Comparison of ENCODE assay signal across 1 cellular context in genomic region chr20:64041781-64042771, GRCh38.
A peak's percentile ranks its signal among the peaks of the same experiment; 100 is the strongest.
TF ChIP-seq lines count a peak whose summit lies in the region.

No MANE protein-coding gene starts in this region.

TF ChIP-seq in HepG2, 621 proteins besides CTCF, POLR2A, EP300 and RAD21 (continues in another document):
- no peak; the same call in 1 of the 2 replicates for TF ChIP-seq ZNF766 (CRISPR knock-in tag; IDR thresholded peaks at IDR 0.05; ENCODE audit: borderline replicate concordance)
- TF ChIP-seq CEBPZ (IDR thresholded peaks at IDR 0.05; ENCODE audit: low read length) = no peak
- no peak for TF ChIP-seq TSC22D2 (CRISPR knock-in tag; IDR thresholded peaks at IDR 0.05; ENCODE audit: borderline replicate concordance)
- no peak for TF ChIP-seq ZNF557 (CRISPR knock-in tag; IDR thresholded peaks at IDR 0.05)
- no peak for TF ChIP-seq HCFC1 (IDR thresholded peaks at IDR 0.05; ENCODE audit: low read depth, low read length)
- peak; percentile 89; the same call in 1 of the 2 replicates for TF ChIP-seq IRF9 (CRISPR knock-in tag; IDR thresholded peaks at IDR 0.05; ENCODE audit: borderline replicate concordance)
- TF ChIP-seq ZBTB20 (CRISPR knock-in tag; IDR thresholded peaks at IDR 0.05; ENCODE audit: borderline replicate concordance, low read depth) = 0 out of 2 replicates have a peak, but pooled peaks have one; percentile 13
- TF ChIP-seq CEBPB (IDR thresholded peaks at IDR 0.05; ENCODE audit: borderline replicate concordance, low read depth, low read length) = no peak
- TF ChIP-seq ZNF281 (CRISPR knock-in tag; IDR thresholded peaks at IDR 0.05; ENCODE audit: borderline replicate concordance) = peak; percentile 29; the same call in 1 of the 2 replicates
- peak; percentile 68 for TF ChIP-seq ELF3 (CRISPR knock-in tag; IDR thresholded peaks at IDR 0.05)
- TF ChIP-seq GPN1 (CRISPR knock-in tag; IDR thresholded peaks at IDR 0.05; ENCODE audit: borderline replicate concordance) = no peak
- TF ChIP-seq NPAS2 (CRISPR knock-in tag; IDR thresholded peaks at IDR 0.05; ENCODE audit: borderline replicate concordance) = no peak
- peak; percentile 13 for TF ChIP-seq ZNF574 (CRISPR knock-in tag; IDR thresholded peaks at IDR 0.05)
- TF ChIP-seq ZNF878 (CRISPR knock-in tag; IDR thresholded peaks at IDR 0.05) = peak; percentile 58; the same call in 1 of the 2 replicates
- no peak for TF ChIP-seq TARDBP (CRISPR knock-in tag; IDR thresholded peaks at IDR 0.05)
- TF ChIP-seq HNRNPLL (IDR thresholded peaks at IDR 0.05; ENCODE audit: low read depth, low read length, poor library complexity, severe bottlenecking) = peak; percentile 94
- peak; percentile 77 for TF ChIP-seq ZNF883 (CRISPR knock-in tag; IDR thresholded peaks at IDR 0.05; ENCODE audit: not compliant biosample characterization)
- TF ChIP-seq GLI4 (CRISPR knock-in tag; IDR thresholded peaks at IDR 0.05; ENCODE audit: borderline replicate concordance) = peak; percentile 89; the same call in 1 of the 2 replicates
- peak; percentile 24; the same call in 1 of the 2 replicates for TF ChIP-seq ZNF558 (CRISPR knock-in tag; IDR thresholded peaks at IDR 0.05; ENCODE audit: borderline replicate concordance)
- peak; percentile 90 for TF ChIP-seq FOXC1 (CRISPR knock-in tag; IDR thresholded peaks at IDR 0.05; ENCODE audit: borderline replicate concordance)
- TF ChIP-seq JDP2 (CRISPR knock-in tag; IDR thresholded peaks at IDR 0.05; ENCODE audit: borderline replicate concordance) = no peak; the same call in 1 of the 2 replicates
- TF ChIP-seq ZNF563 (CRISPR knock-in tag; IDR thresholded peaks at IDR 0.05) = peak; percentile 95
- 0 out of 2 replicates have a peak, but pooled peaks have one; percentile 42 for TF ChIP-seq ZNF350 (CRISPR knock-in tag; IDR thresholded peaks at IDR 0.05; ENCODE audit: borderline replicate concordance, low read depth)
- no peak for TF ChIP-seq ZNF775 (CRISPR knock-in tag; IDR thresholded peaks at IDR 0.05; ENCODE audit: borderline replicate concordance)
- no peak for TF ChIP-seq ZNF460 (CRISPR knock-in tag; IDR thresholded peaks at IDR 0.05; ENCODE audit: borderline replicate concordance)
- TF ChIP-seq ZNF143 (CRISPR knock-in tag; IDR thresholded peaks at IDR 0.05) = no peak
- TF ChIP-seq EZH2 (conservative IDR thresholded peaks at IDR 0.05; ENCODE audit: low read depth, low read length) = no peak
- no peak for TF ChIP-seq THYN1 (CRISPR knock-in tag; IDR thresholded peaks at IDR 0.05; ENCODE audit: borderline replicate concordance, low read depth)
- TF ChIP-seq SYNCRIP (IDR thresholded peaks at IDR 0.05; ENCODE audit: insufficient read depth, low read depth, low read length) = no peak
- TF ChIP-seq SRSF1 (optimal IDR thresholded peaks at IDR 0.05; ENCODE audit: low read depth, low read length) = peak; percentile 99
- TF ChIP-seq ELK4 (CRISPR knock-in tag; IDR thresholded peaks at IDR 0.05; ENCODE audit: borderline replicate concordance) = no peak
- no peak for TF ChIP-seq ZNF468 (CRISPR knock-in tag; IDR thresholded peaks at IDR 0.05)
- no peak for TF ChIP-seq RCOR2 (CRISPR knock-in tag; IDR thresholded peaks at IDR 0.05)
- TF ChIP-seq ATF7 (IDR thresholded peaks at IDR 0.05) = no peak
- TF ChIP-seq ATF7 (CRISPR knock-in tag; IDR thresholded peaks at IDR 0.05) = 0 out of 2 replicates have a peak, but pooled peaks have one; percentile 49
- TF ChIP-seq ZNF496 (CRISPR knock-in tag; IDR thresholded peaks at IDR 0.05; ENCODE audit: insufficient replicate concordance) = no peak
- TF ChIP-seq RFXAP (CRISPR knock-in tag; IDR thresholded peaks at IDR 0.05; ENCODE audit: borderline replicate concordance) = peak; percentile 34
- no peak for TF ChIP-seq SRSF9 (IDR thresholded peaks at IDR 0.05; ENCODE audit: borderline replicate concordance, insufficient read depth, low read depth, low read length, poor library complexity, severe bottlenecking)
- TF ChIP-seq HOXA9 (CRISPR knock-in tag; IDR thresholded peaks at IDR 0.05; ENCODE audit: borderline replicate concordance) = no peak
- TF ChIP-seq ZNF326 (CRISPR knock-in tag; IDR thresholded peaks at IDR 0.05; ENCODE audit: borderline replicate concordance) = no peak; the same call in 1 of the 2 replicates
- TF ChIP-seq BRF2 (CRISPR knock-in tag; IDR thresholded peaks at IDR 0.05) = no peak; the same call in 1 of the 2 replicates
- TF ChIP-seq TOE1 (CRISPR knock-in tag; IDR thresholded peaks at IDR 0.05) = no peak
- no peak; the same call in 1 of the 2 replicates for TF ChIP-seq ZNF713 (CRISPR knock-in tag; IDR thresholded peaks at IDR 0.05)
- TF ChIP-seq DNMT3B (CRISPR knock-in tag; conservative IDR thresholded peaks at IDR 0.05) = no peak
- TF ChIP-seq ZNF367 (CRISPR knock-in tag; IDR thresholded peaks at IDR 0.05; ENCODE audit: borderline replicate concordance) = no peak
- TF ChIP-seq ZMAT3 (CRISPR knock-in tag; conservative IDR thresholded peaks at IDR 0.05) = 0 out of 2 replicates have a peak, but pooled peaks have one; percentile 1
- TF ChIP-seq ZNF605 (CRISPR knock-in tag; IDR thresholded peaks at IDR 0.05) = peak; percentile 64
- no peak for TF ChIP-seq HNF4A (CRISPR knock-in tag; IDR thresholded peaks at IDR 0.05)
- TF ChIP-seq GMEB1 (CRISPR knock-in tag; IDR thresholded peaks at IDR 0.05; ENCODE audit: borderline replicate concordance) = peak; percentile 63; the same call in 1 of the 2 replicates
- TF ChIP-seq ZNF333 (CRISPR knock-in tag; IDR thresholded peaks at IDR 0.05; ENCODE audit: borderline replicate concordance) = peak; percentile 41; the same call in 1 of the 2 replicates
- no peak; the same call in 1 of the 2 replicates for TF ChIP-seq ZNF598 (CRISPR knock-in tag; IDR thresholded peaks at IDR 0.05; ENCODE audit: borderline replicate concordance)
- peak; percentile 79 for TF ChIP-seq TBX2 (CRISPR knock-in tag; IDR thresholded peaks at IDR 0.05; ENCODE audit: borderline replicate concordance)
- peak; percentile 34; the same call in 1 of the 2 replicates for TF ChIP-seq POLR2AphosphoS2 (IDR thresholded peaks at IDR 0.05; ENCODE audit: low read depth, low read length)
- TF ChIP-seq ZNF446 (CRISPR knock-in tag; IDR thresholded peaks at IDR 0.05) = peak; percentile 93
- peak; percentile 80 for TF ChIP-seq ZBTB43 (CRISPR knock-in tag; conservative IDR thresholded peaks at IDR 0.05)
- TF ChIP-seq BORCS8-MEF2B (CRISPR knock-in tag; IDR thresholded peaks at IDR 0.05) = no peak
